ENCODE assay signal across 9 cellular contexts in the genomic region with DNA sequence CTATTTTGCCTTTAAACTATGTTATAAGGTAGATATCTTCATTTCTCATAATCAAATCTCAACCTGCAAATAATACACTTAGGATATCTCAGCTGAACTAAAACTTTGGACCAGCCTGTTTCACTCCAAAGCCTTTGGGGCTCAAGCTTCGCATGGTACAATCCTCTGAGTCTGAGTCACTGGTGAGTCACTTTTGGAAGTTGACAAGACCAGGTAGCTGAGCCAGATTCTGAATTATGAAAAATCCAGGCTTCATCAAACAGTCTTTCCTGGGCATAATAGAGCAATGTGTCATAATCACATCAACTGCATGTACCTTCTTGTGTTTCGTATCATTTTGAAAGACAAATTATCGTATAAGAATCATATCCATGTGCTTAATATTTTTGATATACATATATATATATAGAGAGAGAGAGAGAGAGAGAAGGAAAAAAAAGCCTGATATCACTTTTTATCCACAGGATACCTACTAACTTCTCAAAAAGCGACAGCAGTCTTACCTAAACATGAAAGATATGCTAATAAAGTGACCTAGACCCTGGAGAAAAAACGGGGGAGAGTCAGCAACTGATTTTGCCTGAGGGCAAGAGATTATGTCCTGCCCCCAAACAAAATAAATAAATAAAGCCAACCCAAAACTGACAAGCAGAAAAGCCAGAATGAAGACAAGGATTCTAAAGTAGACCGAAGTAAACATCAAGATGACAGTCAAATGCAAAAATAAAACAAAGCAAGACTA.
DNase-seq lines count a peak whose midpoint lies in the region; ATAC-seq and TF ChIP-seq lines count a peak whose summit lies in the region.
"Had no signal": no experiment of that assay in that cellular context is flagged by ENCODE, and none has a peak within 500 bp of the region (broad histone marks: within the 10 kb centered on the region; RNA-seq: fewer than 3 reads in every experiment).

No MANE protein-coding gene starts in this region.

- no peaks in the 10 kb centered on the region for H3K27me3 ChIP-seq in Panc1 (ENCODE audit: control insufficient read depth, insufficient read depth, low read length)

- DNase-seq in DMS53 (lab: John Stamatoyannopoulos, UW) (peak; percentile 65), Panc1 (ENCODE audit: low read depth, low spot score) (peak; percentile 77), fibroblast of mammary gland (ENCODE audit: low read depth) (peak; percentile 97), pulmonary artery endothelial cell (ENCODE audit: low read depth, low spot score) (peak; percentile 89), retina (no peak)
- DNase-seq in stimulated activated CD8-positive, alpha-beta memory T cell treated with anti-CD3 and anti-CD28 coated beads, Interleukin-4, amount 100 ng/mL, for 48 hours = no peak
- DNase-seq: NCI-H1694 treated with DMSO at 0.1 percent for 48 hours had no signal

- TF ChIP-seq CTCF in Panc1 (IDR thresholded peaks at IDR 0.05) = no peak
- no peak for TF ChIP-seq CTCF in fibroblast of mammary gland (conservative IDR thresholded peaks at IDR 0.05; ENCODE audit: control insufficient read depth, insufficient read depth, low read depth, low read length)

- peak; percentile 98 for ATAC-seq in Panc1
- ATAC-seq in HG03469 (IDR thresholded peaks at IDR 0.05; ENCODE audit: unreplicated experiment) = no peak
- ATAC-seq in HG03196 (IDR thresholded peaks at IDR 0.05; ENCODE audit: unreplicated experiment) = no peak

- H3K4me3 ChIP-seq in Panc1 (ENCODE audit: low read depth in 2 of 2, low read length in 2 of 2) (no peak overlapping the region), fibroblast of mammary gland (ENCODE audit: control insufficient read depth, low read depth, low read length) (no peak overlapping the region)

- POLR2A ChIA-PET in Panc1 (lab: Charles Lee) = no interaction called here

- peak overlapping the region; percentile 85 for H3K27ac ChIP-seq in Panc1 (ENCODE audit: low read length)

- in situ Hi-C loops in Panc1 (cut with HindIII; ENCODE audit: low pct_unique_long_range_greater_than_20kb, low sequenced_read_pairs) = no loop called here

- intact Hi-C loops in Panc1 (cut with micrococcal nuclease; ENCODE audit: unreplicated experiment) = loop anchor here (2.0 to 5.0 kb wide), 2 partner anchors 265 to 350 kb away; a partner anchor contains a TSS

- peaks cover 21% of the 10 kb centered on the region for H3K4me1 ChIP-seq in Panc1 (ENCODE audit: control insufficient read depth, insufficient read depth, low read length)

- no peaks in the 10 kb centered on the region; the same call in 1 of the 2 replicates for H3K9me3 ChIP-seq in Panc1 (ENCODE audit: control insufficient read depth, insufficient read depth, low read depth, low read length)

- CTCF ChIA-PET in Panc1 (lab: Charles Lee) = interaction anchor here (0.9 kb wide), 1 partner anchor 10 kb away, joined by 3 read pairs; no protein-coding TSS in a partner anchor

- no peaks in the 10 kb centered on the region for H3K36me3 ChIP-seq in Panc1 (ENCODE audit: control insufficient read depth, insufficient read depth, low read length)

- BruUV-seq in Panc1 (replicated peaks; lab: Mats Ljungman, UMichigan) = no TSS peak

Comparison
In these comparisons a context has a peak if more than half of its experiments do, and no peak if none do; other contexts are left out.
1. DNase-seq: peak in DMS53 (single experiment), Panc1 (single experiment), fibroblast of mammary gland (single experiment) and pulmonary artery endothelial cell (single experiment); none in stimulated activated CD8-positive, alpha-beta memory T cell treated with anti-CD3 and anti-CD28 coated beads, Interleukin-4, amount 100 ng/mL, for 48 hours (single experiment) and retina (single experiment).